ENCODE assay signal across 22 cellular contexts in genomic region chr12:102504871-102505270, GRCh38. TPM values are rescaled to one million over a fixed set of nuclear protein-coding genes. Genes with fewer than 3 reads are reported as not detected.
"Had no signal": no experiment of that assay in that cellular context is flagged by ENCODE, and none has a peak within 500 bp of the region (broad histone marks: within the 10 kb centered on the region; RNA-seq: fewer than 3 reads in every experiment).

No MANE protein-coding gene starts in this region.

- DNase-seq: activated CD4-positive, alpha-beta T cell treated with anti-CD3 and anti-CD28 coated beads for 4 hours; activated CD8-positive, alpha-beta memory T cell treated with anti-CD3 and anti-CD28 coated beads, Interleukin-2, amount 50 U/mL, for 4 hours; activated CD8-positive, alpha-beta T cell treated with anti-CD3 and anti-CD28 coated beads for 36 hours; activated naive CD4-positive, alpha-beta T cell treated with anti-CD3 and anti-CD28 coated beads, Interleukin-2, amount 50 U/mL, for 16 hours; activated naive CD8-positive, alpha-beta T cell treated with anti-CD3 and anti-CD28 coated beads, Interleukin-2, amount 10 ng/mL, durations not matched to agents 7 days and 5 days; activated T-cell treated with anti-CD3 and anti-CD28 coated beads, Interleukin-2, amount 50 U/mL, for 1 hour; KBM-7; NCI-H1105 treated with DMSO at 0.1 percent for 48 hours; NCI-H1436 treated with DMSO at 0.1 percent for 48 hours; NCI-H187; NCI-H2081; NCI-H510A treated with DMSO at 0.1 percent for 48 hours; NCI-H69; PC-9; SHP77 treated with DMSO at 0.1 percent for 48 hours; T-cell; T-helper 2 cell; T1000 had no signal

- H3K36me3 ChIP-seq: adrenal gland, breast epithelium had no signal

- H3K9me3 Mint-ChIP-seq: activated CD8-positive, alpha-beta T cell treated with anti-CD3 and anti-CD28 coated beads for 36 hours had no signal

- H3K27ac Mint-ChIP-seq: activated CD8-positive, alpha-beta T cell treated with anti-CD3 and anti-CD28 coated beads for 36 hours; activated naive CD8-positive, alpha-beta T cell treated with anti-CD3 and anti-CD28 coated beads, Interleukin-2, amount 10 ng/mL, durations not matched to agents 7 days and 5 days; T-cell had no signal

- H3K4me3 Mint-ChIP-seq: activated CD8-positive, alpha-beta T cell treated with anti-CD3 and anti-CD28 coated beads for 36 hours; activated naive CD8-positive, alpha-beta T cell treated with anti-CD3 and anti-CD28 coated beads, Interleukin-2, amount 10 ng/mL, durations not matched to agents 7 days and 5 days; T-cell had no signal

- H3K9me3 ChIP-seq: adrenal gland had no signal

- H3K27me3 ChIP-seq: adrenal gland, breast epithelium had no signal

- ATAC-seq: activated CD4-positive, CD25-positive, alpha-beta regulatory T cell treated with anti-CD3 and anti-CD28 coated beads, Interleukin-2, amount 50 U/mL, for 24 hours; activated CD8-positive, alpha-beta T cell treated with anti-CD3 and anti-CD28 coated beads for 36 hours; T-cell had no signal

- H2AFZ ChIP-seq: PC-9 had no signal

- H3K27ac ChIP-seq: adrenal gland, breast epithelium, PC-9, SK-N-MC had no signal

- H3K4me1 ChIP-seq: breast epithelium had no signal

- H3K36me3 Mint-ChIP-seq: activated naive CD8-positive, alpha-beta T cell treated with anti-CD3 and anti-CD28 coated beads, Interleukin-2, amount 10 ng/mL, durations not matched to agents 7 days and 5 days; T-cell had no signal

- H3K4me2 ChIP-seq: PC-9 had no signal

- H3K4me1 Mint-ChIP-seq: activated naive CD8-positive, alpha-beta T cell treated with anti-CD3 and anti-CD28 coated beads, Interleukin-2, amount 10 ng/mL, durations not matched to agents 7 days and 5 days; T-cell had no signal

- H3K4me3 ChIP-seq: adrenal gland, breast epithelium, PC-9, SK-N-MC had no signal

RNA-seq across cellular contexts. Expression of gene IGF1, which starts 24.5 kb away (rescaled TPM):
- total RNA-seq: PC-9 had no signal
